Comparison of ENCODE assay signal across 8 cellular contexts in the genomic region with DNA sequence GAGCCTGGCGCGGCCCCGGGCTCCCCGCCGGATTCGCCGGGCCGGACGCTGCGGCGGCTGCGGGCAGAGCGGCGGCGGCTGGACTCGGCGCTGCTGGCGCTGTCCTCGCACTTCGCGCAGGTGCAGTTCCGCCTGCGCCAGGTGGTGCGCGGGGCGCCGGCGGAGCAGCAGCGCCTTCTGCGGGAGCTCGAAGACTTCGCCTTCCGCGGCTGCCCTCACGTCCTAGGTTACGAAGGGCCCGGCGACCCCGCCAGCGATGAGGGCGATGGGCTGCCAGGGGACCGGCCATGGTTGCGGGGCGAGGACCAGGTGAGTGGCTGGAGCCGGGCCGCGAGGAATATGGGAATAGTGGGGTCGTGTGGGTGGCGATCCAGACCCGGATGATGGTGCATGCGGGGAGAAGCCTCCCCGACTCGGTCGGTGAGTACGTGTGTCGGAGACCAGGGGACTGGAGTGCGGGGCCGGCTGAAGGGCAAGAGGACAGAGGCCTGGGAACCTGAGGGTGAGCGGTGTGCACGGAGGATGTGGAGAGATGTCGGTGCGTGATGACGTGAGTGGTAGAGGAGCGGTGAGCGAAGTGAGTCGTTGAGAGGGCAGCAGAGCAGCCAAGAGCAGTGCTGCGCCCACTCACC. TPM values are rescaled to one million over a fixed set of nuclear protein-coding genes. Genes with fewer than 3 reads are reported as not detected.
DNase-seq lines count a peak whose midpoint lies in the region; ATAC-seq and TF ChIP-seq lines count a peak whose summit lies in the region.

No MANE protein-coding gene starts in this region.

- peak; percentile 57 for ATAC-seq in HG03520 (IDR thresholded peaks at IDR 0.05; ENCODE audit: unreplicated experiment)

- H3K9me3 ChIP-seq in PC-9 (ENCODE audit: insufficient read depth, low read depth) = no peaks in the 10 kb centered on the region
- H3K9me3 ChIP-seq in esophagus squamous epithelium = no peaks in the 10 kb centered on the region

- H3K27me3 Mint-ChIP-seq in nephron (ENCODE audit: low read depth) = no peaks in the 10 kb centered on the region

- H2AFZ ChIP-seq in PC-9 = peak overlapping the region; percentile 80

- intact Hi-C loops in PC-9 (cut with micrococcal nuclease; ENCODE audit: unreplicated experiment) (loop anchor here (1.0 kb wide), 1 partner anchor 9 kb away; no protein-coding TSS in a partner anchor), esophagus squamous epithelium (cut with DNase I) (no loop called here)

- H3K9me3 Mint-ChIP-seq in nephron = no peaks in the 10 kb centered on the region

- H3K4me2 ChIP-seq in PC-9 = peak overlapping the region; percentile 95

- H3K36me3 Mint-ChIP-seq in nephron (ENCODE audit: low read depth) = peaks cover 17% of the 10 kb centered on the region

- peaks cover 25% of the 10 kb centered on the region for H3K4me1 Mint-ChIP-seq in nephron

- H3K9me2 ChIP-seq in PC-9 (ENCODE audit: insufficient read depth) = no peaks in the 10 kb centered on the region

- H3F3A ChIP-seq in PC-9 (ENCODE audit: insufficient read depth, low read depth) = no peaks in the 10 kb centered on the region; the same call in 1 of the 2 replicates

- peaks cover 20% of the 10 kb centered on the region for H3K4me1 ChIP-seq in PC-9 (replicated peaks; ENCODE audit: insufficient read depth)
- peaks cover 9 to 49% (median 19%) of the 10 kb centered on the region in 3 donors for H3K4me1 ChIP-seq in esophagus squamous epithelium

- H3K36me3 ChIP-seq in PC-9 (ENCODE audit: low read depth) (0 out of 2 replicates have a peak, but pooled peaks cover 4% of the 10 kb centered on the region), esophagus squamous epithelium (peaks cover 0 to 12% (median 4%) of the 10 kb centered on the region in 3 donors)

- H3K4me3 ChIP-seq in PC-9 = peak overlapping the region; percentile 81
- H3K4me3 ChIP-seq in esophagus squamous epithelium = peak overlapping the region; percentile 70 to 97 (median 88)

- BruUV-seq in PC-9 (replicated peaks; lab: Mats Ljungman, UMichigan) = no TSS peak

- DNase-seq in AML-193 (lab: John Stamatoyannopoulos, UW) = peak; percentile 51 to 53
- DNase-seq in PC-9 = peak in 1 of 2 experiments; percentile 29
- DNase-seq in activated T-cell treated with anti-CD3 and anti-CD28 coated beads, Interleukin-2, amount 50 U/mL, for 48 hours = peak; percentile 76 to 82
- DNase-seq in esophagus squamous epithelium (lab: John Stamatoyannopoulos, UW) = no peak

- H3K27ac Mint-ChIP-seq in nephron = peak overlapping the region; percentile 67 to 89 (median 78)

- peak overlapping the region; percentile 92 to 95 (median 95) for H3K4me3 Mint-ChIP-seq in nephron

- peaks cover 47% of the 10 kb centered on the region for H3K79me2 ChIP-seq in PC-9 (ENCODE audit: low read depth)

- peak; percentile 35 for TF ChIP-seq POLR2A in GM19099 (IDR thresholded peaks at IDR 0.05; ENCODE audit: extremely low read depth, insufficient read length, low read depth)
- no peak for TF ChIP-seq POLR2A in esophagus squamous epithelium (IDR thresholded peaks at IDR 0.05)

- TF ChIP-seq CTCF in PC-9 (conservative IDR thresholded peaks at IDR 0.05) (no peak), esophagus squamous epithelium (IDR thresholded peaks at IDR 0.05) (peak in 3 of 6 experiments; percentile 12 to 46 (median 19)), nephron (IDR thresholded peaks at IDR 0.05; ENCODE audit: unreplicated experiment in 3 of 3) (peak in 2 of 3 experiments; percentile 16 to 35)

- H3K27me3 ChIP-seq in PC-9 (ENCODE audit: insufficient read depth, low read depth) (no peaks in the 10 kb centered on the region), esophagus squamous epithelium (no peaks in the 10 kb centered on the region)

- WGBS in esophagus squamous epithelium, 2 donors = 0 to 2% methylated on average over 15 to 22 of the region's 67 CpGs

- H4K20me1 ChIP-seq in PC-9 (ENCODE audit: insufficient read depth) = peaks cover 4% of the 10 kb centered on the region; the same call in 1 of the 2 replicates

- CTCF ChIA-PET in PC-9 (lab: Charles Lee) = no interaction called here

- H3K27ac ChIP-seq in PC-9 = peak overlapping the region; percentile 25; the same call in 1 of the 2 replicates
- peak overlapping the region; percentile 82 to 95 (median 87) for H3K27ac ChIP-seq in esophagus squamous epithelium
- peak overlapping the region; percentile 61 for H3K27ac ChIP-seq in temporal lobe (ENCODE audit: low read depth, low read length)

- POLR2A ChIA-PET in PC-9 (lab: Charles Lee; ENCODE audit: unreplicated experiment) = no interaction called here

RNA-seq across cellular contexts. Expression of a gene that starts 0.5 kb away (rescaled TPM):
- 12.7 and 13.8 TPM in 2 replicates for total RNA-seq in PC-9 (2021)
- total RNA-seq in esophagus squamous epithelium = 1 to 10 TPM; 7.4 to 9.8 (median 8.5) TPM
- total RNA-seq in temporal lobe = 9.3 TPM

RNA-seq across cellular contexts. Expression of a gene that starts 1.0 kb away (rescaled TPM):
- 0.70 and 1.3 TPM in 2 replicates for total RNA-seq in PC-9 (2021)
- total RNA-seq in esophagus squamous epithelium = 1 to 10 TPM in 1 of 4 donors, under 1 TPM in 1, not detected in 2; 0.27 to 1.1 TPM
- total RNA-seq in temporal lobe = 1.5 TPM

RNA-seq across cellular contexts. Expression of a gene that starts 16.6 kb away (rescaled TPM):
- 32.6 and 35.4 TPM in 2 replicates for total RNA-seq in PC-9 (2021)
- 10 to 100 TPM; 14.2 to 25.9 (median 22.6) TPM for total RNA-seq in esophagus squamous epithelium
- 24.8 TPM for total RNA-seq in temporal lobe

RNA-seq across cellular contexts. Expression of a gene that starts 17.3 kb away (rescaled TPM):
- 593 and 950 TPM in 2 replicates for total RNA-seq in PC-9 (2021)
- total RNA-seq in esophagus squamous epithelium = 1,000 to 10,000 TPM in 3 of 4 donors, 100 to 1,000 TPM in 1; 775 to 1,810 (median 1,289) TPM
- 1,145 TPM for total RNA-seq in temporal lobe

RNA-seq across cellular contexts. Expression of a gene that starts 25.7 kb away (rescaled TPM):
- total RNA-seq in PC-9 (2021) = 19.7 and 22.1 TPM in 2 replicates
- total RNA-seq in esophagus squamous epithelium = 10 to 100 TPM in 3 of 4 donors, 1 to 10 TPM in 1; 5.9 to 24.4 (median 13.6) TPM
- 1.2 TPM for total RNA-seq in temporal lobe

Comparison
In these comparisons a context has a peak if more than half of its experiments do, and no peak if none do; other contexts are left out.
1. H3K27ac ChIP-seq: peak in every context shown above with its lines; median percentile 87 in esophagus squamous epithelium; 61 in temporal lobe; 25 in PC-9.